ENCODE assay signal across 1 cellular context in genomic region chr9:115235221-115235620, GRCh38.
TF ChIP-seq lines count a peak whose summit lies in the region.

No MANE protein-coding gene starts in this region.

TF ChIP-seq in IMR-90, 13 proteins besides CTCF, POLR2A, EP300 and RAD21:
- TF ChIP-seq MAZ (IDR thresholded peaks at IDR 0.05; ENCODE audit: borderline replicate concordance, low read depth, low read length) (no peak), FOS (IDR thresholded peaks at IDR 0.05; ENCODE audit: low read depth, low read length) (no peak), BHLHE40 (IDR thresholded peaks at IDR 0.05; ENCODE audit: low read depth, low read length) (no peak), CHD1 (IDR thresholded peaks at IDR 0.05; ENCODE audit: low read depth, low read length) (no peak), CEBPB (IDR thresholded peaks at IDR 0.05; ENCODE audit: low read depth, low read length) (no peak), MXI1 (IDR thresholded peaks at IDR 0.05; ENCODE audit: borderline replicate concordance, low read depth, low read length) (no peak), RCOR1 (IDR thresholded peaks at IDR 0.05; ENCODE audit: insufficient replicate concordance, low read length) (no peak), MAFK (IDR thresholded peaks at IDR 0.05; ENCODE audit: low read depth, low read length) (no peak), USF2 (IDR thresholded peaks at IDR 0.05; ENCODE audit: low read depth, low read length) (no peak), RFX5 (IDR thresholded peaks at IDR 0.05; ENCODE audit: low read depth, low read length) (no peak), SMC3 (IDR thresholded peaks at IDR 0.05; ENCODE audit: low read depth, low read length) (no peak), NFE2L2 (IDR thresholded peaks at IDR 0.05; ENCODE audit: low read depth, low read length) (no peak)
